21 cellular contexts compared by ENCODE assay signal in the genomic region with DNA sequence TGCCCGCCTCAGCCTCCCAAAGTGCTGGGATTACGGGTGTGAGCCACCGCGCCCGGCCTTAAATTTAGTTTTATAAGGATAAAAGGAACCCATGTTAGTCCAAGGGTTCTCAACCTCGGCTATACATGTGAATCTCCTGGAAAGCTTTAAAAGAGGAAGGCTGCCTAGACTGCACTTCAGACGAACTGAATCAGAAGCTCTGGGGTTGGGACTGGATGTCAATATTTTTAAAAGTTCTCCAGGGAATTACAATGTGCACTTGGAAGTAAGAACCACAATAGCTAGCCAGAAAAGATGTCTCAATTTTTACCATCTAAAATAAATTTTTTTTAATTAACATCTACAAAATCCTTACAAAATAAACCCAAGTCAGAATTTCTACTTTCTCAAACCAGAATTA. TPM values are rescaled to one million over a fixed set of nuclear protein-coding genes. Genes with fewer than 3 reads are reported as not detected.
DNase-seq lines count a peak whose midpoint lies in the region; ATAC-seq and TF ChIP-seq lines count a peak whose summit lies in the region.
"Had no signal": no experiment of that assay in that cellular context is flagged by ENCODE, and none has a peak within 500 bp of the region (broad histone marks: within the 10 kb centered on the region; RNA-seq: fewer than 3 reads in every experiment).

No MANE protein-coding gene starts in this region.

- intact Hi-C loops in left cardiac atrium (cut with DNase I) (loop anchor here in 1 of 2 donors (10.0 kb wide), 1 partner anchor 235 kb away; no protein-coding TSS in a partner anchor), cardiac septum (cut with DNase I) (no loop called here)

- no peaks in the 10 kb centered on the region for H3K27me3 Mint-ChIP-seq in activated T-helper 17 cell treated with anti-CD3 and anti-CD28 coated beads, Interleukin-2, amount 50 U/mL, for 72 hours
- H3K27me3 Mint-ChIP-seq: CD8-positive, alpha-beta memory T cell had no signal

- peaks cover 86% of the 10 kb centered on the region for H3K36me3 Mint-ChIP-seq in activated T-helper 17 cell treated with anti-CD3 and anti-CD28 coated beads, Interleukin-2, amount 50 U/mL, for 72 hours (ENCODE audit: low read depth)

- H3K27ac Mint-ChIP-seq in activated T-helper 17 cell treated with anti-CD3 and anti-CD28 coated beads, Interleukin-2, amount 50 U/mL, for 72 hours, result no peak overlapping the region

- no peaks in the 10 kb centered on the region for H3K79me2 ChIP-seq in osteoblast (ENCODE audit: insufficient read depth, low read length)

- H3K9me3 Mint-ChIP-seq in activated T-helper 17 cell treated with anti-CD3 and anti-CD28 coated beads, Interleukin-2, amount 50 U/mL, for 72 hours, result no peaks in the 10 kb centered on the region
- H3K9me3 Mint-ChIP-seq: CD8-positive, alpha-beta memory T cell had no signal

- no peaks in the 10 kb centered on the region for H3K9me3 ChIP-seq in osteoblast (ENCODE audit: low read depth, low read length)
- H3K9me3 ChIP-seq: A549, BLaER1, SJSA1 had no signal

- H3K27me3 ChIP-seq in osteoblast (ENCODE audit: insufficient read depth, low read length), result no peaks in the 10 kb centered on the region
- H3K27me3 ChIP-seq: BLaER1, SJSA1 had no signal

- H3K4me1 ChIP-seq in osteoblast (ENCODE audit: insufficient read depth, low read length), result peaks cover 16% of the 10 kb centered on the region
- H3K4me1 ChIP-seq: A549, BLaER1 had no signal

- H2AFZ ChIP-seq in osteoblast (ENCODE audit: low read length), result no peak overlapping the region

- H3K4me1 Mint-ChIP-seq in activated T-helper 17 cell treated with anti-CD3 and anti-CD28 coated beads, Interleukin-2, amount 50 U/mL, for 72 hours, result peaks cover 3% of the 10 kb centered on the region

- peaks cover 55% of the 10 kb centered on the region for H3K36me3 ChIP-seq in osteoblast (ENCODE audit: insufficient read depth, low read length)

- H4K20me1 ChIP-seq in osteoblast (ENCODE audit: insufficient read depth, low read length), result peaks cover 6% of the 10 kb centered on the region
- H4K20me1 ChIP-seq: BLaER1 had no signal

- H3K4me3 Mint-ChIP-seq in activated T-helper 17 cell treated with anti-CD3 and anti-CD28 coated beads, Interleukin-2, amount 50 U/mL, for 72 hours, result no peak overlapping the region
- H3K4me3 Mint-ChIP-seq: CD8-positive, alpha-beta memory T cell had no signal

- H3K4me3 ChIP-seq in fibroblast of mammary gland (ENCODE audit: control insufficient read depth, low read depth, low read length) (no peak overlapping the region), osteoblast (ENCODE audit: insufficient read depth, low read length) (no peak overlapping the region)
- H3K4me3 ChIP-seq: A549, BLaER1, SJSA1 had no signal

- H3K4me2 ChIP-seq in osteoblast (ENCODE audit: insufficient read depth, low read length), result peak overlapping the region; percentile 48
- H3K4me2 ChIP-seq: A549, BLaER1 had no signal

- TF ChIP-seq CTCF in fibroblast of mammary gland (conservative IDR thresholded peaks at IDR 0.05; ENCODE audit: control insufficient read depth, insufficient read depth, low read depth, low read length) (no peak), osteoblast (IDR thresholded peaks at IDR 0.05; ENCODE audit: extremely low read depth, low read depth, low read length) (no peak)

- DNase-seq in left cardiac atrium (no peak), cardiac septum (ENCODE audit: low spot score) (no peak), fibroblast of mammary gland (ENCODE audit: low read depth) (peak; percentile 31), osteoblast (ENCODE audit: insufficient read length, low spot score, missing footprints) (no peak), NCI-H446 treated with DMSO at 0.1 percent for 48 hours (lab: John Stamatoyannopoulos, UW) (no peak), NCI-H774 (lab: John Stamatoyannopoulos, UW) (no peak)
- no peak for DNase-seq in activated T-cell treated with anti-CD3 and anti-CD28 coated beads, Interleukin-2, amount 50 U/mL, for 48 hours
- DNase-seq: CD8-positive, alpha-beta memory T cell; GOT3; Kasumi-1; MM.1S; NCI-H1092 treated with DMSO at 0.1 percent for 48 hours; NCI-H146; NCI-H2081 treated with DMSO at 0.1 percent for 48 hours; NCI-H510A; NCI-H748 treated with DMSO at 0.1 percent for 48 hours had no signal

- H3K27ac ChIP-seq in osteoblast (ENCODE audit: low read depth, low read length), result peak overlapping the region; percentile 71
- H3K27ac ChIP-seq: A549, BLaER1, SJSA1 had no signal

- ATAC-seq in left cardiac atrium, result peak; percentile 50 to 55
- no peak for ATAC-seq in activated T-helper 17 cell treated with anti-CD3 and anti-CD28 coated beads, Interleukin-2, amount 50 U/mL, for 72 hours (replicated peaks)
- ATAC-seq: A549, HCT116 had no signal

RNA-seq across cellular contexts. Expression of a gene that starts 10.1 kb away (rescaled TPM):
- total RNA-seq in left cardiac atrium (10 to 100 TPM; 11.7 to 22.1 TPM), cardiac septum (17.0 TPM), osteoblast (16.5 and 26.4 TPM in 2 replicates)
- 1 to 10 TPM; 8.2 to 8.5 TPM for total RNA-seq in activated T-helper 17 cell treated with anti-CD3 and anti-CD28 coated beads, Interleukin-2, amount 50 U/mL, for 72 hours

RNA-seq across cellular contexts. Expression of a gene that starts 31.0 kb away (rescaled TPM):
- 10 to 100 TPM; 16.8 to 29.5 TPM for total RNA-seq in left cardiac atrium
- 36.8 TPM for total RNA-seq in cardiac septum
- total RNA-seq in osteoblast, result 5.0 and 5.1 TPM in 2 replicates
- total RNA-seq in activated T-helper 17 cell treated with anti-CD3 and anti-CD28 coated beads, Interleukin-2, amount 50 U/mL, for 72 hours, result 1 to 10 TPM; 7.5 to 8.7 TPM
